ENCODE assay signal across 8 cellular contexts in the genomic region with DNA sequence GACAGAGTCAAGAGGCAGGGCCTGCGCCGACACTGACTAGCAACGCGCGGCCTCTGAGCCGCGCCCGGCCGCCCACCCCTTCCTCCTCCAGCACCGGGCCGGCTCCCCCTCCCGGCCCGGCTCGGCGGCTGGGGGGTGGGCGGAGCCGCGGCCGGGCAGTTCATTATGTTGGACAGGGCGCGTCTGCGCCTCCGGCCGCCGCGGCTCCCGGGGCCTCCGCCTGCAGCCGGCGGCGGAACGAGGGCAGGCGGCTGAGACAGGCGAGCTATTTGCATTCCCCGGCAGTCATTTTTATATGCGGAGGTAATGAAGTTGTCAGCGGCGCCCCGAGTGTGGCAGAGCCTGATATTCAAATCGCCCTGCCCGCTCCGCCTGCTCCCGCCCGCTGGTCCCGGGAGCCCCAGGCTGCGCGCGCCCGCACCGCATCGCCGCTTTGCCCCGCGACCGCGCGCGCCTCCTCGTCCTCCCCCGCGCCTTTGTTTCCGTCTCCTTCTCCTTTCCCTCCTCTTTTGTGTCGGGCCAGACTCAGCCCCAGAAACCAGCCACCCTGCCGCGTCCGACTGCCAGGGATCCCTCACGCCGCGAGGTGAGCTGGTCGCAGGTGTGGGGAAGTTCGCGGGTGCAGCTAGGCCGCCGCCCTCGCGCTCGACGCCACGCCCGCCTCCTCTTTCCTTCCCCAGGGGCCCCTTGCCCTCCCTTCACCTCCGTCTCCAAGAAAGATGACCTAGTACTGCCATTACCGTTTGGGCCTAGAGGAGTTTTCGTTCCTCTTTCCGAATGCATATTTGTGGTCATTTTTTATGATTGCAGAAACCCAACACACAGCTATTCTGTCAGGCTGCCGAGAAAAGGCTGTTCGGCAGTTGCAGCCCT.
DNase-seq lines count a peak whose midpoint lies in the region; ATAC-seq and TF ChIP-seq lines count a peak whose summit lies in the region.

No MANE protein-coding gene starts in this region.

- peak in 3 of 4 donors; percentile 9 to 61 (median 46) for TF ChIP-seq POLR2A in upper lobe of left lung (IDR thresholded peaks at IDR 0.05)

- peak overlapping the region; percentile 83 for H3K4me2 ChIP-seq in neural cell (ENCODE audit: low read length)

- TF ChIP-seq CTCF in neural cell (IDR thresholded peaks at IDR 0.05; ENCODE audit: poor library complexity, severe bottlenecking) (no peak), upper lobe of left lung (IDR thresholded peaks at IDR 0.05) (peak in 1 of 6 experiments; percentile 2)

- H3K27ac ChIP-seq in neural cell (ENCODE audit: low read length) (peak overlapping the region; percentile 97), upper lobe of left lung (peak overlapping the region; percentile 87 to 94 (median 90))

- ATAC-seq in GM19438 (IDR thresholded peaks at IDR 0.05; ENCODE audit: low read depth, unreplicated experiment) (peak; percentile 93), HG03460 (IDR thresholded peaks at IDR 0.05; ENCODE audit: unreplicated experiment) (peak; percentile 84), upper lobe of left lung (ENCODE audit: low FRiP score in 2 of 2) (peak; percentile 87 to 98)
- ATAC-seq in activated T-cell treated with anti-CD3 and anti-CD28 coated beads, Interleukin-2, amount 50 U/mL, for 4 hours: peak; percentile 85 to 90

- H3K79me2 ChIP-seq in neural cell (replicated peaks; ENCODE audit: insufficient read depth, low read length): peaks cover 18% of the 10 kb centered on the region

- H3K9me3 Mint-ChIP-seq in activated T-cell treated with anti-CD3 and anti-CD28 coated beads, Interleukin-2, amount 50 U/mL, for 4 hours: no peaks in the 10 kb centered on the region

- no peaks in the 10 kb centered on the region for H3K36me3 ChIP-seq in neural cell (ENCODE audit: insufficient read depth, low read length)
- no peaks in the 10 kb centered on the region for H3K36me3 ChIP-seq in upper lobe of left lung

- H4K20me1 ChIP-seq in neural cell (ENCODE audit: insufficient read depth): no peaks in the 10 kb centered on the region

- H3K9me3 ChIP-seq in neural cell (ENCODE audit: low read length): no peaks in the 10 kb centered on the region
- H3K9me3 ChIP-seq in upper lobe of left lung: no peaks in the 10 kb centered on the region

- H3K4me1 Mint-ChIP-seq in activated T-cell treated with anti-CD3 and anti-CD28 coated beads, Interleukin-2, amount 50 U/mL, for 4 hours (ENCODE audit: low read depth): peaks cover 11% of the 10 kb centered on the region

- H3K27me3 ChIP-seq in neural cell (ENCODE audit: insufficient read depth, low read depth, low read length) (no peaks in the 10 kb centered on the region), upper lobe of left lung (no peaks in the 10 kb centered on the region)

- peak; percentile 37 for TF ChIP-seq RAD21 in neural cell (conservative IDR thresholded peaks at IDR 0.05)

- H3F3A ChIP-seq in neural cell (ENCODE audit: insufficient read depth, low read length, poor library complexity, severe bottlenecking): no peaks in the 10 kb centered on the region

- H3K4me3 Mint-ChIP-seq in activated T-cell treated with anti-CD3 and anti-CD28 coated beads, Interleukin-2, amount 50 U/mL, for 4 hours: peak overlapping the region; percentile 86

- peak overlapping the region; percentile 79 for H2AFZ ChIP-seq in neural cell (ENCODE audit: low read depth, low read length)

- H3K4me1 ChIP-seq in upper lobe of left lung: peaks cover 14 to 29% (median 20%) of the 10 kb centered on the region in 4 donors

- peaks cover 50% of the 10 kb centered on the region for H3K27me3 Mint-ChIP-seq in activated T-cell treated with anti-CD3 and anti-CD28 coated beads, Interleukin-2, amount 50 U/mL, for 4 hours (ENCODE audit: low read depth)

- H3K9me2 ChIP-seq in neural cell (ENCODE audit: insufficient read depth, low read length): no peaks in the 10 kb centered on the region

- H3K4me3 ChIP-seq in neural cell (ENCODE audit: low read length) (peak overlapping the region; percentile 78), upper lobe of left lung (peak overlapping the region; percentile 68 to 83 (median 71))

- WGBS in upper lobe of left lung, 2 donors: 1% methylated on average over 59 to 63 of the region's 86 CpGs

- no peaks in the 10 kb centered on the region for H3K36me3 Mint-ChIP-seq in activated T-cell treated with anti-CD3 and anti-CD28 coated beads, Interleukin-2, amount 50 U/mL, for 4 hours (ENCODE audit: insufficient read depth)

- TF ChIP-seq EP300 in neural cell (conservative IDR thresholded peaks at IDR 0.05; ENCODE audit: poor library complexity, severe bottlenecking): peak; percentile 70
- no peak for TF ChIP-seq EP300 in upper lobe of left lung (IDR thresholded peaks at IDR 0.05)

- DNase-seq in DMS 273 treated with DMSO at 0.1 percent for 48 hours (lab: John Stamatoyannopoulos, UW): peak; percentile 61
- DNase-seq in NCI-H82 treated with DMSO at 0.1 percent for 48 hours (lab: John Stamatoyannopoulos, UW; ENCODE audit: unreplicated experiment): peak; percentile 65
- DNase-seq in activated T-cell treated with anti-CD3 and anti-CD28 coated beads, Interleukin-2, amount 50 U/mL, for 4 hours: no peak
- peak; percentile 32 for DNase-seq in foreskin melanocyte
- DNase-seq in upper lobe of left lung: peak; percentile 67 to 94

- peak overlapping the region; percentile 96 for H3K9ac ChIP-seq in neural cell (ENCODE audit: low read length)

TF ChIP-seq in neural cell, 6 proteins besides CTCF, POLR2A, EP300 and RAD21:
- TF ChIP-seq, protein P1, sequence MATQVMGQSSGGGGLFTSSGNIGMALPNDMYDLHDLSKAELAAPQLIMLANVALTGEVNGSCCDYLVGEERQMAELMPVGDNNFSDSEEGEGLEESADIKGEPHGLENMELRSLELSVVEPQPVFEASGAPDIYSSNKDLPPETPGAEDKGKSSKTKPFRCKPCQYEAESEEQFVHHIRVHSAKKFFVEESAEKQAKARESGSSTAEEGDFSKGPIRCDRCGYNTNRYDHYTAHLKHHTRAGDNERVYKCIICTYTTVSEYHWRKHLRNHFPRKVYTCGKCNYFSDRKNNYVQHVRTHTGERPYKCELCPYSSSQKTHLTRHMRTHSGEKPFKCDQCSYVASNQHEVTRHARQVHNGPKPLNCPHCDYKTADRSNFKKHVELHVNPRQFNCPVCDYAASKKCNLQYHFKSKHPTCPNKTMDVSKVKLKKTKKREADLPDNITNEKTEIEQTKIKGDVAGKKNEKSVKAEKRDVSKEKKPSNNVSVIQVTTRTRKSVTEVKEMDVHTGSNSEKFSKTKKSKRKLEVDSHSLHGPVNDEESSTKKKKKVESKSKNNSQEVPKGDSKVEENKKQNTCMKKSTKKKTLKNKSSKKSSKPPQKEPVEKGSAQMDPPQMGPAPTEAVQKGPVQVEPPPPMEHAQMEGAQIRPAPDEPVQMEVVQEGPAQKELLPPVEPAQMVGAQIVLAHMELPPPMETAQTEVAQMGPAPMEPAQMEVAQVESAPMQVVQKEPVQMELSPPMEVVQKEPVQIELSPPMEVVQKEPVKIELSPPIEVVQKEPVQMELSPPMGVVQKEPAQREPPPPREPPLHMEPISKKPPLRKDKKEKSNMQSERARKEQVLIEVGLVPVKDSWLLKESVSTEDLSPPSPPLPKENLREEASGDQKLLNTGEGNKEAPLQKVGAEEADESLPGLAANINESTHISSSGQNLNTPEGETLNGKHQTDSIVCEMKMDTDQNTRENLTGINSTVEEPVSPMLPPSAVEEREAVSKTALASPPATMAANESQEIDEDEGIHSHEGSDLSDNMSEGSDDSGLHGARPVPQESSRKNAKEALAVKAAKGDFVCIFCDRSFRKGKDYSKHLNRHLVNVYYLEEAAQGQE (IDR thresholded peaks at IDR 0.05; ENCODE audit: borderline replicate concordance): peak; percentile 69
- TF ChIP-seq TAF1 (IDR thresholded peaks at IDR 0.05; ENCODE audit: low read depth) (no peak), MXI1 (conservative IDR thresholded peaks at IDR 0.05; ENCODE audit: poor library complexity, severe bottlenecking) (peak; percentile 40), EZH2 (IDR thresholded peaks at IDR 0.05; ENCODE audit: borderline replicate concordance, insufficient read depth, low read length, poor library complexity, severe bottlenecking) (no peak), SMC3 (conservative IDR thresholded peaks at IDR 0.05; ENCODE audit: poor library complexity) (peak; percentile 27), POLR2AphosphoS5 (IDR thresholded peaks at IDR 0.05) (peak; percentile 91)
